1 cellular context compared by ENCODE assay signal in genomic region chr7:29987821-29988317, GRCh38.
TF ChIP-seq lines count a peak whose summit lies in the region.

No MANE protein-coding gene starts in this region.

TF ChIP-seq in HepG2, 621 proteins besides CTCF, POLR2A, EP300 and RAD21 (continues in another document):
- TF ChIP-seq ZNF138 (CRISPR knock-in tag; IDR thresholded peaks at IDR 0.05; ENCODE audit: low read depth) (no peak), KAT8 (CRISPR knock-in tag; IDR thresholded peaks at IDR 0.05) (peak; percentile 25), ARNTL (CRISPR knock-in tag; IDR thresholded peaks at IDR 0.05) (0 out of 2 replicates have a peak, but pooled peaks have one; percentile 13), CHD4 (IDR thresholded peaks at IDR 0.05; ENCODE audit: borderline replicate concordance, low read length) (0 out of 2 replicates have a peak, but pooled peaks have one; percentile 16), SAP130 (CRISPR knock-in tag; IDR thresholded peaks at IDR 0.05; ENCODE audit: low read depth) (peak; percentile 83), MLLT10 (CRISPR knock-in tag; IDR thresholded peaks at IDR 0.05) (no peak), KLF13 (CRISPR knock-in tag; IDR thresholded peaks at IDR 0.05) (no peak), ZSCAN21 (CRISPR knock-in tag; IDR thresholded peaks at IDR 0.05; ENCODE audit: borderline replicate concordance) (no peak), NR0B2 (CRISPR knock-in tag; IDR thresholded peaks at IDR 0.05) (no peak), RARA (CRISPR knock-in tag; IDR thresholded peaks at IDR 0.05) (peak; percentile 26; the same call in 1 of the 2 replicates), HDAC2 (CRISPR knock-in tag; IDR thresholded peaks at IDR 0.05) (0 out of 2 replicates have a peak, but pooled peaks have one; percentile 20), ZNF772 (CRISPR knock-in tag; IDR thresholded peaks at IDR 0.05) (no peak), NCOA2 (CRISPR knock-in tag; IDR thresholded peaks at IDR 0.05) (no peak), GFI1 (CRISPR knock-in tag; IDR thresholded peaks at IDR 0.05; ENCODE audit: borderline replicate concordance) (0 out of 2 replicates have a peak, but pooled peaks have one; percentile 70), ZSCAN5A (CRISPR knock-in tag; IDR thresholded peaks at IDR 0.05; ENCODE audit: borderline replicate concordance) (no peak), ZFP90 (CRISPR knock-in tag; IDR thresholded peaks at IDR 0.05; ENCODE audit: borderline replicate concordance) (no peak), LCORL (IDR thresholded peaks at IDR 0.05) (0 out of 2 replicates have a peak, but pooled peaks have one; percentile 15), LCORL (CRISPR knock-in tag; IDR thresholded peaks at IDR 0.05) (no peak), HOXD1 (CRISPR knock-in tag; IDR thresholded peaks at IDR 0.05) (no peak), ZBTB20 (CRISPR knock-in tag; IDR thresholded peaks at IDR 0.05; ENCODE audit: borderline replicate concordance, low read depth) (no peak), SIX4 (CRISPR knock-in tag; IDR thresholded peaks at IDR 0.05) (peak; percentile 83), CEBPG (CRISPR knock-in tag; IDR thresholded peaks at IDR 0.05) (peak; percentile 56; the same call in 1 of the 2 replicates), ZNF841 (CRISPR knock-in tag; IDR thresholded peaks at IDR 0.05; ENCODE audit: borderline replicate concordance) (no peak), ELF3 (CRISPR knock-in tag; IDR thresholded peaks at IDR 0.05) (peak; percentile 94), ZNF335 (CRISPR knock-in tag; IDR thresholded peaks at IDR 0.05) (no peak), ETV5 (CRISPR knock-in tag; IDR thresholded peaks at IDR 0.05; ENCODE audit: borderline replicate concordance) (peak; percentile 46; the same call in 1 of the 2 replicates), ZNF331 (CRISPR knock-in tag; IDR thresholded peaks at IDR 0.05) (no peak), SIX1 (CRISPR knock-in tag; IDR thresholded peaks at IDR 0.05; ENCODE audit: borderline replicate concordance) (peak; percentile 99), HOXA3 (CRISPR knock-in tag; IDR thresholded peaks at IDR 0.05) (peak; percentile 2; the same call in 1 of the 2 replicates), CEBPB (IDR thresholded peaks at IDR 0.05; ENCODE audit: borderline replicate concordance, low read depth, low read length) (peak; percentile 37; the same call in 1 of the 2 replicates), STAT5B (CRISPR knock-in tag; IDR thresholded peaks at IDR 0.05) (no peak), MZF1 (CRISPR knock-in tag; IDR thresholded peaks at IDR 0.05; ENCODE audit: borderline replicate concordance) (no peak), PHF21A (CRISPR knock-in tag; IDR thresholded peaks at IDR 0.05) (peak; percentile 32; the same call in 1 of the 2 replicates), POLR2AphosphoS2 (IDR thresholded peaks at IDR 0.05; ENCODE audit: low read depth, low read length) (peak; percentile 54; the same call in 1 of the 2 replicates), IRF2 (CRISPR knock-in tag; IDR thresholded peaks at IDR 0.05) (peak; percentile 4; the same call in 1 of the 2 replicates), ZNF569 (CRISPR knock-in tag; IDR thresholded peaks at IDR 0.05; ENCODE audit: borderline replicate concordance) (no peak), KDM5A (IDR thresholded peaks at IDR 0.05; ENCODE audit: borderline replicate concordance, low read length) (peak; percentile 28; the same call in 1 of the 2 replicates)
- TF ChIP-seq, protein P1, sequence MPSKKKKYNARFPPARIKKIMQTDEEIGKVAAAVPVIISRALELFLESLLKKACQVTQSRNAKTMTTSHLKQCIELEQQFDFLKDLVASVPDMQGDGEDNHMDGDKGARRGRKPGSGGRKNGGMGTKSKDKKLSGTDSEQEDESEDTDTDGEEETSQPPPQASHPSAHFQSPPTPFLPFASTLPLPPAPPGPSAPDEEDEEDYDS (CRISPR knock-in tag; IDR thresholded peaks at IDR 0.05), result peak; percentile 8; the same call in 1 of the 2 replicates
- TF ChIP-seq, protein P2, sequence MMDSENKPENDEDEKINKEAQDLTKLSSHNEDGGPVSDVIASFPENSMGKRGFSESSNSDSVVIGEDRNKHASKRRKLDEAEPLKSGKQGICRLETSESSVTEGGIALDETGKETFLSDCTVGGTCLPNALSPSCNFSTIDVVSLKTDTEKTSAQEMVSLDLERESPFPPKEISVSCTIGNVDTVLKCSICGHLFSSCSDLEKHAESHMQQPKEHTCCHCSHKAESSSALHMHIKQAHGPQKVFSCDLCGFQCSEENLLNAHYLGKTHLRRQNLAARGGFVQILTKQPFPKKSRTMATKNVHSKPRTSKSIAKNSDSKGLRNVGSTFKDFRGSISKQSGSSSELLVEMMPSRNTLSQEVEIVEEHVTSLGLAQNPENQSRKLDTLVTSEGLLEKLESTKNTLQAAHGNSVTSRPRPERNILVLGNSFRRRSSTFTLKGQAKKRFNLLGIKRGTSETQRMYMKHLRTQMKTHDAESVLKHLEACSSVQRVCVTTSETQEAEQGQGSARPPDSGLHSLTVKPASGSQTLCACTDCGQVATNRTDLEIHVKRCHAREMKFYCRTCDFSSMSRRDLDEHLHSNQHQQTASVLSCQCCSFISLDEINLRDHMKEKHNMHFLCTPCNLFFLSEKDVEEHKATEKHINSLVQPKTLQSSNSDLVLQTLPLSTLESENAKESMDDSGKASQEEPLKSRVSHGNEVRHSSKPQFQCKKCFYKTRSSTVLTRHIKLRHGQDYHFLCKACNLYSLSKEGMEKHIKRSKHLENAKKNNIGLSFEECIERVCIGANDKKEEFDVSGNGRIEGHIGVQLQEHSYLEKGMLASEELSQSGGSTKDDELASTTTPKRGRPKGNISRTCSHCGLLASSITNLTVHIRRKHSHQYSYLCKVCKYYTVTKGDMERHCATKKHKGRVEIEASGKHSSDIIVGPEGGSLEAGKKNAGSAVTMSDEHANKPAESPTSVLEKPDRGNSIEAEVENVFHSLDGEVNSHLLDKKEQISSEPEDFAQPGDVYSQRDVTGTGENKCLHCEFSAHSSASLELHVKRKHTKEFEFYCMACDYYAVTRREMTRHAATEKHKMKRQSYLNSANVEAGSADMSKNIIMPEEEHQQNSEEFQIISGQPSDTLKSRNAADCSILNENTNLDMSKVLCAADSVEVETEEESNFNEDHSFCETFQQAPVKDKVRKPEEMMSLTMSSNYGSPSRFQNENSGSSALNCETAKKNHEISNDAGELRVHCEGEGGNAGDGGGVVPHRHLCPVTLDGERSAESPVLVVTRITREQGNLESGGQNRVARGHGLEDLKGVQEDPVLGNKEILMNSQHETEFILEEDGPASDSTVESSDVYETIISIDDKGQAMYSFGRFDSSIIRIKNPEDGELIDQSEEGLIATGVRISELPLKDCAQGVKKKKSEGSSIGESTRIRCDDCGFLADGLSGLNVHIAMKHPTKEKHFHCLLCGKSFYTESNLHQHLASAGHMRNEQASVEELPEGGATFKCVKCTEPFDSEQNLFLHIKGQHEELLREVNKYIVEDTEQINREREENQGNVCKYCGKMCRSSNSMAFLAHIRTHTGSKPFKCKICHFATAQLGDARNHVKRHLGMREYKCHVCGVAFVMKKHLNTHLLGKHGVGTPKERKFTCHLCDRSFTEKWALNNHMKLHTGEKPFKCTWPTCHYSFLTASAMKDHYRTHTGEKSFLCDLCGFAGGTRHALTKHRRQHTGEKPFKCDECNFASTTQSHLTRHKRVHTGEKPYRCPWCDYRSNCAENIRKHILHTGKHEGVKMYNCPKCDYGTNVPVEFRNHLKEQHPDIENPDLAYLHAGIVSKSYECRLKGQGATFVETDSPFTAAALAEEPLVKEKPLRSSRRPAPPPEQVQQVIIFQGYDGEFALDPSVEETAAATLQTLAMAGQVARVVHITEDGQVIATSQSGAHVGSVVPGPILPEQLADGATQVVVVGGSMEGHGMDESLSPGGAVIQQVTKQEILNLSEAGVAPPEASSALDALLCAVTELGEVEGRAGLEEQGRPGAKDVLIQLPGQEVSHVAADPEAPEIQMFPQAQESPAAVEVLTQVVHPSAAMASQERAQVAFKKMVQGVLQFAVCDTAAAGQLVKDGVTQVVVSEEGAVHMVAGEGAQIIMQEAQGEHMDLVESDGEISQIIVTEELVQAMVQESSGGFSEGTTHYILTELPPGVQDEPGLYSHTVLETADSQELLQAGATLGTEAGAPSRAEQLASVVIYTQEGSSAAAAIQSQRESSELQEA (CRISPR knock-in tag; IDR thresholded peaks at IDR 0.05; ENCODE audit: not compliant biosample characterization), result no peak
- TF ChIP-seq, protein P3, sequence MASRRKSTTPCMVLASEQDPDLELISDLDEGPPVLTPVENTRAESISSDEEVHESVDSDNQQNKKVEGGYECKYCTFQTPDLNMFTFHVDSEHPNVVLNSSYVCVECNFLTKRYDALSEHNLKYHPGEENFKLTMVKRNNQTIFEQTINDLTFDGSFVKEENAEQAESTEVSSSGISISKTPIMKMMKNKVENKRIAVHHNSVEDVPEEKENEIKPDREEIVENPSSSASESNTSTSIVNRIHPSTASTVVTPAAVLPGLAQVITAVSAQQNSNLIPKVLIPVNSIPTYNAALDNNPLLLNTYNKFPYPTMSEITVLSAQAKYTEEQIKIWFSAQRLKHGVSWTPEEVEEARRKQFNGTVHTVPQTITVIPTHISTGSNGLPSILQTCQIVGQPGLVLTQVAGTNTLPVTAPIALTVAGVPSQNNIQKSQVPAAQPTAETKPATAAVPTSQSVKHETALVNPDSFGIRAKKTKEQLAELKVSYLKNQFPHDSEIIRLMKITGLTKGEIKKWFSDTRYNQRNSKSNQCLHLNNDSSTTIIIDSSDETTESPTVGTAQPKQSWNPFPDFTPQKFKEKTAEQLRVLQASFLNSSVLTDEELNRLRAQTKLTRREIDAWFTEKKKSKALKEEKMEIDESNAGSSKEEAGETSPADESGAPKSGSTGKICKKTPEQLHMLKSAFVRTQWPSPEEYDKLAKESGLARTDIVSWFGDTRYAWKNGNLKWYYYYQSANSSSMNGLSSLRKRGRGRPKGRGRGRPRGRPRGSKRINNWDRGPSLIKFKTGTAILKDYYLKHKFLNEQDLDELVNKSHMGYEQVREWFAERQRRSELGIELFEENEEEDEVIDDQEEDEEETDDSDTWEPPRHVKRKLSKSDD (CRISPR knock-in tag; IDR thresholded peaks at IDR 0.05; ENCODE audit: low read depth), result no peak
- TF ChIP-seq, protein P4, sequence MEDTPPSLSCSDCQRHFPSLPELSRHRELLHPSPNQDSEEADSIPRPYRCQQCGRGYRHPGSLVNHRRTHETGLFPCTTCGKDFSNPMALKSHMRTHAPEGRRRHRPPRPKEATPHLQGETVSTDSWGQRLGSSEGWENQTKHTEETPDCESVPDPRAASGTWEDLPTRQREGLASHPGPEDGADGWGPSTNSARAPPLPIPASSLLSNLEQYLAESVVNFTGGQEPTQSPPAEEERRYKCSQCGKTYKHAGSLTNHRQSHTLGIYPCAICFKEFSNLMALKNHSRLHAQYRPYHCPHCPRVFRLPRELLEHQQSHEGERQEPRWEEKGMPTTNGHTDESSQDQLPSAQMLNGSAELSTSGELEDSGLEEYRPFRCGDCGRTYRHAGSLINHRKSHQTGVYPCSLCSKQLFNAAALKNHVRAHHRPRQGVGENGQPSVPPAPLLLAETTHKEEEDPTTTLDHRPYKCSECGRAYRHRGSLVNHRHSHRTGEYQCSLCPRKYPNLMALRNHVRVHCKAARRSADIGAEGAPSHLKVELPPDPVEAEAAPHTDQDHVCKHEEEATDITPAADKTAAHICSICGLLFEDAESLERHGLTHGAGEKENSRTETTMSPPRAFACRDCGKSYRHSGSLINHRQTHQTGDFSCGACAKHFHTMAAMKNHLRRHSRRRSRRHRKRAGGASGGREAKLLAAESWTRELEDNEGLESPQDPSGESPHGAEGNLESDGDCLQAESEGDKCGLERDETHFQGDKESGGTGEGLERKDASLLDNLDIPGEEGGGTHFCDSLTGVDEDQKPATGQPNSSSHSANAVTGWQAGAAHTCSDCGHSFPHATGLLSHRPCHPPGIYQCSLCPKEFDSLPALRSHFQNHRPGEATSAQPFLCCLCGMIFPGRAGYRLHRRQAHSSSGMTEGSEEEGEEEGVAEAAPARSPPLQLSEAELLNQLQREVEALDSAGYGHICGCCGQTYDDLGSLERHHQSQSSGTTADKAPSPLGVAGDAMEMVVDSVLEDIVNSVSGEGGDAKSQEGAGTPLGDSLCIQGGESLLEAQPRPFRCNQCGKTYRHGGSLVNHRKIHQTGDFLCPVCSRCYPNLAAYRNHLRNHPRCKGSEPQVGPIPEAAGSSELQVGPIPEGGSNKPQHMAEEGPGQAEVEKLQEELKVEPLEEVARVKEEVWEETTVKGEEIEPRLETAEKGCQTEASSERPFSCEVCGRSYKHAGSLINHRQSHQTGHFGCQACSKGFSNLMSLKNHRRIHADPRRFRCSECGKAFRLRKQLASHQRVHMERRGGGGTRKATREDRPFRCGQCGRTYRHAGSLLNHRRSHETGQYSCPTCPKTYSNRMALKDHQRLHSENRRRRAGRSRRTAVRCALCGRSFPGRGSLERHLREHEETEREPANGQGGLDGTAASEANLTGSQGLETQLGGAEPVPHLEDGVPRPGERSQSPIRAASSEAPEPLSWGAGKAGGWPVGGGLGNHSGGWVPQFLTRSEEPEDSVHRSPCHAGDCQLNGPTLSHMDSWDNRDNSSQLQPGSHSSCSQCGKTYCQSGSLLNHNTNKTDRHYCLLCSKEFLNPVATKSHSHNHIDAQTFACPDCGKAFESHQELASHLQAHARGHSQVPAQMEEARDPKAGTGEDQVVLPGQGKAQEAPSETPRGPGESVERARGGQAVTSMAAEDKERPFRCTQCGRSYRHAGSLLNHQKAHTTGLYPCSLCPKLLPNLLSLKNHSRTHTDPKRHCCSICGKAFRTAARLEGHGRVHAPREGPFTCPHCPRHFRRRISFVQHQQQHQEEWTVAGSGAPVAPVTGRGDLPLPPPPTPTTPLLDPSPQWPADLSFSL (CRISPR knock-in tag; IDR thresholded peaks at IDR 0.05), result no peak
- TF ChIP-seq, protein P5, sequence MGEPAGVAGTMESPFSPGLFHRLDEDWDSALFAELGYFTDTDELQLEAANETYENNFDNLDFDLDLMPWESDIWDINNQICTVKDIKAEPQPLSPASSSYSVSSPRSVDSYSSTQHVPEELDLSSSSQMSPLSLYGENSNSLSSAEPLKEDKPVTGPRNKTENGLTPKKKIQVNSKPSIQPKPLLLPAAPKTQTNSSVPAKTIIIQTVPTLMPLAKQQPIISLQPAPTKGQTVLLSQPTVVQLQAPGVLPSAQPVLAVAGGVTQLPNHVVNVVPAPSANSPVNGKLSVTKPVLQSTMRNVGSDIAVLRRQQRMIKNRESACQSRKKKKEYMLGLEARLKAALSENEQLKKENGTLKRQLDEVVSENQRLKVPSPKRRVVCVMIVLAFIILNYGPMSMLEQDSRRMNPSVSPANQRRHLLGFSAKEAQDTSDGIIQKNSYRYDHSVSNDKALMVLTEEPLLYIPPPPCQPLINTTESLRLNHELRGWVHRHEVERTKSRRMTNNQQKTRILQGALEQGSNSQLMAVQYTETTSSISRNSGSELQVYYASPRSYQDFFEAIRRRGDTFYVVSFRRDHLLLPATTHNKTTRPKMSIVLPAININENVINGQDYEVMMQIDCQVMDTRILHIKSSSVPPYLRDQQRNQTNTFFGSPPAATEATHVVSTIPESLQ (CRISPR knock-in tag; conservative IDR thresholded peaks at IDR 0.05), result no peak
